15 cellular contexts compared by ENCODE assay signal in the genomic region with DNA sequence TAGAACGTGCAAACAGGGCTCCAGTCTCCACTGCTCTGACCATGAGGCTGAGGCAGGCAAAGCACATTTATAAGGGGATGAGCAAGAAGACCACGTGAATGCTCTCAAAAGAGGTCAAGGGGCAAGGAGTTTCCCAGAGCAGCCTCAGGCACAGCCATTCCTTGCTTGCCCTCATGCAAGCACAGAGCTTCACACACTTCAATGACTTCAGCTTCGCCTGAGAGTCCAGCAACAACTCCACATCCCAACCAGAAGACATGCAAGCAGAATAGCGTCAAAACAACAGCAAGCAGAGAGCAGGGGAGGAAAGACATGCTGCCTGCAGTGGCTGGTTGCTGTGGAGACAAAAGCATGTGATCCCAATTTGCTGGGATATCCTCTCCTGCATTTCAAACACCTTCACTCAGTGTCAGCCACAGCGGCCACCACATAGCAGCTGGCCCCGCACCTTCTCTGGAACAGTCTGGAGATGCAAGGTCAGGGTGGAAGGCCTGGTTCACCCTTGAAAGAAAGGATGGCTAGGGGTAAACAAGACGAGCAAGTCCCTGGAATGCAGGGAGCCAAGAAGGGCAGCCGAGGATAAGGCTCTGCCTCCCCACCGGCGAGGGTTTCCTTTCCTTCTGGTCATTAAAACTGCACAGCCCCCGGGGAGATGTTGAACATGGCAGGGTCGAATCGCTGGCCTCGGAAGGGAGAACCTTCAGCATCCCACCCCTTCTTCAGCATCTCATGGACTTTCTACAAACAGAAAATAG.
DNase-seq lines count a peak whose midpoint lies in the region; ATAC-seq and TF ChIP-seq lines count a peak whose summit lies in the region.
"Had no signal": no experiment of that assay in that cellular context is flagged by ENCODE, and none has a peak within 500 bp of the region (broad histone marks: within the 10 kb centered on the region; RNA-seq: fewer than 3 reads in every experiment).

No MANE protein-coding gene starts in this region.

- H3K4ac ChIP-seq in IMR-90 (ENCODE audit: low read depth, low read length): 0 out of 2 replicates have a peak overlapping the region, but pooled peaks have one; percentile 12

- no peaks in the 10 kb centered on the region for H3K4me1 Mint-ChIP-seq in central memory CD8-positive, alpha-beta T cell

- no peaks in the 10 kb centered on the region for H3K9me3 Mint-ChIP-seq in central memory CD8-positive, alpha-beta T cell
- H3K9me3 Mint-ChIP-seq: nephron progenitor cell had no signal

- H2BK15ac ChIP-seq in IMR-90 (ENCODE audit: low read depth, low read length): no peak overlapping the region

- dilution Hi-C loops in IMR-90 (cut with HindIII; ENCODE audit: low sequenced_read_pairs, unreplicated experiment): no loop called here

- BruUV-seq in IMR-90 (replicated peaks; lab: Mats Ljungman, UMichigan): no TSS peak

- H3K4me2 ChIP-seq in IMR-90 (ENCODE audit: low read depth, low read length): no peak overlapping the region
- H3K4me2 ChIP-seq: BLaER1 treated with 17β-estradiol and CSF1 and Interleukin-3, amounts not matched to agents 10 nM and 100 nM had no signal

- no peak overlapping the region for H2AFZ ChIP-seq in IMR-90 (replicated peaks; ENCODE audit: low read length, poor library complexity)

- TF ChIP-seq RAD21 in IMR-90 (IDR thresholded peaks at IDR 0.05; ENCODE audit: low read length): no peak

- no peak for TF ChIP-seq POLR2A in IMR-90 (IDR thresholded peaks at IDR 0.05; ENCODE audit: low read depth, low read length)

- no peak overlapping the region for H4K91ac ChIP-seq in IMR-90 (ENCODE audit: insufficient read depth, low read depth, low read length)

- peaks cover 36% of the 10 kb centered on the region for H3K4me1 ChIP-seq in IMR-90 (ENCODE audit: control insufficient read depth, insufficient read depth, low read length)
- H3K4me1 ChIP-seq: BLaER1 treated with 17β-estradiol and CSF1 and Interleukin-3, amounts not matched to agents 10 nM and 100 nM had no signal

- in situ Hi-C loops in IMR-90 (cut with MboI; ENCODE audit: low sequenced_read_pairs): no loop called here

- intact Hi-C loops in IMR-90 (cut with micrococcal nuclease): no loop called here

- ATAC-seq in IMR-90 (ENCODE audit: low read depth) (no peak), HG02938 (IDR thresholded peaks at IDR 0.05; ENCODE audit: unreplicated experiment) (no peak), GM19351 (IDR thresholded peaks at IDR 0.05; ENCODE audit: unreplicated experiment) (no peak), GM21528 (IDR thresholded peaks at IDR 0.05; ENCODE audit: low FRiP score, unreplicated experiment) (no peak)
- no peak for ATAC-seq in central memory CD8-positive, alpha-beta T cell (replicated peaks; ENCODE audit: extremely low read depth, poor library complexity, severe bottlenecking)
- ATAC-seq: left colon had no signal

- no peak overlapping the region for H3K4me3 ChIP-seq in IMR-90 (ENCODE audit: insufficient read depth, low read depth, low read length)
- H3K4me3 ChIP-seq: BLaER1 treated with 17β-estradiol and CSF1 and Interleukin-3, amounts not matched to agents 10 nM and 100 nM; thyroid gland had no signal

- POLR2A ChIA-PET in IMR-90 (lab: Charles Lee; ENCODE audit: unreplicated experiment): no interaction called here

- no peak overlapping the region for H2BK120ac ChIP-seq in IMR-90 (ENCODE audit: low read depth, low read length)

- H3K4me3 Mint-ChIP-seq in central memory CD8-positive, alpha-beta T cell: no peak overlapping the region
- H3K4me3 Mint-ChIP-seq: nephron progenitor cell had no signal

- H3K9me3 ChIP-seq in IMR-90 (ENCODE audit: control insufficient read depth, insufficient read depth, low read length): no peaks in the 10 kb centered on the region
- H3K9me3 ChIP-seq: BLaER1 treated with 17β-estradiol and CSF1 and Interleukin-3, amounts not matched to agents 10 nM and 100 nM; thyroid gland had no signal

- H3K27ac Mint-ChIP-seq in central memory CD8-positive, alpha-beta T cell (ENCODE audit: low read depth): peak overlapping the region; percentile 23

- DNase-seq in IMR-90: no peak
- DNase-seq in central memory CD8-positive, alpha-beta T cell (ENCODE audit: low spot score in 2 of 2): peak in 1 of 2 donors; percentile 7
- DNase-seq in iris pigment epithelial cell (ENCODE audit: low read depth): peak; percentile 15
- DNase-seq in pons (ENCODE audit: low spot score): peak; percentile 28
- DNase-seq: activated CD4-positive, alpha-beta T cell treated with anti-CD3 and anti-CD28 coated beads for 1 hour; DMS153; nephron progenitor cell; SHP77; stimulated activated CD4-positive, alpha-beta T cell treated with anti-CD3 and anti-CD28 coated beads, Interleukin-2, amount 100 ng/mL, for 24 hours had no signal

- H2AK5ac ChIP-seq in IMR-90 (ENCODE audit: low read depth, low read length): peak overlapping the region; percentile 21; the same call in 1 of the 2 replicates

- H3K9ac ChIP-seq in IMR-90 (ENCODE audit: low read depth, low read length): no peak overlapping the region
- H3K9ac ChIP-seq: BLaER1 treated with 17β-estradiol and CSF1 and Interleukin-3, amounts not matched to agents 10 nM and 100 nM had no signal

- H3K79me1 ChIP-seq in IMR-90 (ENCODE audit: low read depth in 1 of 2, low read length in 2 of 2): peaks cover 3 to 75% of the 10 kb centered on the region in 2 experiments; a peak in 3 of 4 replicates

- no peak overlapping the region for H3K23ac ChIP-seq in IMR-90 (ENCODE audit: low read depth, low read length)

- no peak overlapping the region for H2AK9ac ChIP-seq in IMR-90 (replicated peaks; ENCODE audit: low read depth, low read length, poor library complexity)

- H3K36me3 Mint-ChIP-seq in central memory CD8-positive, alpha-beta T cell (ENCODE audit: insufficient read depth): peaks cover 24% of the 10 kb centered on the region

- no peak overlapping the region for H2BK5ac ChIP-seq in IMR-90 (ENCODE audit: low read depth, low read length, poor library complexity, severe bottlenecking)

- no peak overlapping the region for H4K8ac ChIP-seq in IMR-90 (ENCODE audit: low read depth in 2 of 2, low read length in 2 of 2)

- no peak overlapping the region for H3K56ac ChIP-seq in IMR-90 (ENCODE audit: extremely low read depth, insufficient read depth, low read length)

- peaks cover 43% of the 10 kb centered on the region for H3K36me3 ChIP-seq in IMR-90 (ENCODE audit: control insufficient read depth, insufficient read depth, low read length)

- no peak overlapping the region for H4K5ac ChIP-seq in IMR-90 (ENCODE audit: low read depth, low read length)

- no peak overlapping the region for H3K18ac ChIP-seq in IMR-90 (ENCODE audit: low read depth, low read length)

- H3K9me1 ChIP-seq in IMR-90 (ENCODE audit: insufficient read depth, low read length): peaks cover 68% of the 10 kb centered on the region

- TF ChIP-seq CTCF in IMR-90 (conservative IDR thresholded peaks at IDR 0.05; ENCODE audit: low read depth, low read length): no peak

- no peak overlapping the region for H3K27ac ChIP-seq in IMR-90 (ENCODE audit: insufficient read depth, low read length)
- H3K27ac ChIP-seq: BLaER1 treated with 17β-estradiol and CSF1 and Interleukin-3, amounts not matched to agents 10 nM and 100 nM; thyroid gland had no signal

- no peak overlapping the region for H3K14ac ChIP-seq in IMR-90 (replicated peaks; ENCODE audit: low read depth, low read length)

- no peaks in the 10 kb centered on the region for H3K27me3 Mint-ChIP-seq in central memory CD8-positive, alpha-beta T cell

- 87% methylated on average over 3 of the region's 14 CpGs; no CpG with 5 or more reads in 1 of the 2 experiments for WGBS in IMR-90 (ENCODE audit: extremely low coverage in 2 of 2, insufficient read length in 1 of 2), 2 experiments

- H4K20me1 ChIP-seq in IMR-90 (ENCODE audit: insufficient read depth, low read length): peaks cover 9% of the 10 kb centered on the region; the same call in 1 of the 2 replicates

- CTCF ChIA-PET in IMR-90 (lab: Yijun Ruan, JAX): no interaction called here

- H3K27me3 ChIP-seq in IMR-90 (ENCODE audit: control insufficient read depth, insufficient read depth, low read length): no peaks in the 10 kb centered on the region
- H3K27me3 ChIP-seq: BLaER1 treated with 17β-estradiol and CSF1 and Interleukin-3, amounts not matched to agents 10 nM and 100 nM; thyroid gland had no signal

- no peak overlapping the region for H2BK20ac ChIP-seq in IMR-90 (ENCODE audit: low read depth, low read length)

TF ChIP-seq in IMR-90, 13 proteins besides CTCF, POLR2A, EP300 and RAD21:
- no peak for TF ChIP-seq MXI1 (IDR thresholded peaks at IDR 0.05; ENCODE audit: borderline replicate concordance, low read depth, low read length)
- no peak for TF ChIP-seq RFX5 (IDR thresholded peaks at IDR 0.05; ENCODE audit: low read depth, low read length)
- TF ChIP-seq USF2 (IDR thresholded peaks at IDR 0.05; ENCODE audit: low read depth, low read length): no peak
